In genomic region chr9:79280691-79281090, GRCh38 we compare ENCODE assay signal across 34 cellular contexts.
"Had no signal": no experiment of that assay in that cellular context is flagged by ENCODE, and none has a peak within 500 bp of the region (broad histone marks: within the 10 kb centered on the region; RNA-seq: fewer than 3 reads in every experiment).

No MANE protein-coding gene starts in this region.

- H3K4me3 Mint-ChIP-seq: activated B cell treated with CpG ODN at 0.5 μM for 24 hours; activated CD4-positive, alpha-beta memory T cell treated with anti-CD3 and anti-CD28 coated beads for 36 hours; activated naive CD4-positive, alpha-beta T cell treated with anti-CD3 and anti-CD28 coated beads, Interleukin-2, amount 10 ng/mL, durations not matched to agents 7 days and 5 days; activated naive CD8-positive, alpha-beta T cell; activated naive CD8-positive, alpha-beta T cell treated with anti-CD3 and anti-CD28 coated beads, Interleukin-2, amount 50 U/mL, for 24 hours; activated T-cell treated with anti-CD3 and anti-CD28 coated beads, Interleukin-2, amount 50 U/mL, for 4 hours; activated T-helper 1 cell treated with anti-CD3 and anti-CD28 coated beads, Interleukin-12 subunit alpha, Interleukin-12 subunit beta, Interleukin-2, Interleukin-4 antibody, amounts not matched to agents 30 ng/mL and 10 ng/mL and 1 ng/mL, durations not matched to agents 14 hours and 24 hours and 36 hours; brain had no signal

- H3K4me1 Mint-ChIP-seq: activated B cell treated with CpG ODN at 0.5 μM for 24 hours; activated naive CD4-positive, alpha-beta T cell treated with anti-CD3 and anti-CD28 coated beads, Interleukin-2, amount 10 ng/mL, durations not matched to agents 7 days and 5 days; activated naive CD8-positive, alpha-beta T cell treated with anti-CD3 and anti-CD28 coated beads, Interleukin-2, amount 50 U/mL, for 24 hours; brain had no signal

- H3K27ac ChIP-seq: KMS-11, RWPE1, VCaP had no signal

- H3K36me3 Mint-ChIP-seq: activated CD4-positive, alpha-beta memory T cell treated with anti-CD3 and anti-CD28 coated beads for 36 hours; activated naive CD4-positive, alpha-beta T cell treated with anti-CD3 and anti-CD28 coated beads, Interleukin-2, amount 10 ng/mL, durations not matched to agents 7 days and 5 days; activated naive CD8-positive, alpha-beta T cell; brain had no signal

- H3K27ac Mint-ChIP-seq: activated B cell treated with CpG ODN at 0.5 μM for 24 hours; activated CD4-positive, alpha-beta memory T cell treated with anti-CD3 and anti-CD28 coated beads for 36 hours; activated naive CD4-positive, alpha-beta T cell treated with anti-CD3 and anti-CD28 coated beads, Interleukin-2, amount 10 ng/mL, durations not matched to agents 7 days and 5 days; activated naive CD8-positive, alpha-beta T cell; activated naive CD8-positive, alpha-beta T cell treated with anti-CD3 and anti-CD28 coated beads, Interleukin-2, amount 50 U/mL, for 24 hours; activated T-helper 1 cell treated with anti-CD3 and anti-CD28 coated beads, Interleukin-12 subunit alpha, Interleukin-12 subunit beta, Interleukin-2, Interleukin-4 antibody, amounts not matched to agents 30 ng/mL and 10 ng/mL and 1 ng/mL, durations not matched to agents 14 hours and 24 hours and 36 hours; brain had no signal

- DNase-seq: activated B cell treated with CpG ODN at 0.5 μM for 24 hours; activated CD4-positive, alpha-beta memory T cell treated with anti-CD3 and anti-CD28 coated beads for 36 hours; activated CD4-positive, alpha-beta T cell treated with anti-CD3 and anti-CD28 coated beads for 4 hours; activated CD4-positive, alpha-beta T cell treated with anti-CD3 and anti-CD28 coated beads, Interleukin-2, amount 50 U/mL, for 1 hour; activated CD4-positive, CD25-positive, alpha-beta regulatory T cell treated with anti-CD3 and anti-CD28 coated beads, Interleukin-2, amount 50 U/mL, for 72 hours; activated CD8-positive, alpha-beta memory T cell treated with anti-CD3 and anti-CD28 coated beads, Interleukin-2, amount 50 U/mL, for 4 hours; activated naive CD4-positive, alpha-beta T cell treated with anti-CD3 and anti-CD28 coated beads, Interleukin-2, amount 10 ng/mL, durations not matched to agents 7 days and 5 days; activated naive CD8-positive, alpha-beta T cell treated with anti-CD3 and anti-CD28 coated beads, Interleukin-2, amount 50 U/mL, for 24 hours; activated T-cell treated with anti-CD3 and anti-CD28 coated beads for 4 hours; activated T-cell treated with anti-CD3 and anti-CD28 coated beads, Interleukin-2, amount 50 U/mL, for 4 hours; anterior cingulate cortex; caudate nucleus; cerebellar nuclear complex; MM.1S; MV-4-11; NCI-H1092; NCI-H1436 treated with DMSO at 0.1 percent for 48 hours; NCI-H1694 treated with DMSO at 0.1 percent for 48 hours; NCI-H226; NCI-H446 treated with DMSO at 0.1 percent for 48 hours; NCI-H526; NCI-H748 treated with DMSO at 0.1 percent for 48 hours; NK-92 treated with Interleukin-12 subunit alpha and Interleukin-12 subunit beta, amount 100 ng/mL, for 24 hours; PC-3; SIG-M5; T-helper 1 cell; T-helper 2 cell; T-helper 9 cell had no signal

- H3K27me3 Mint-ChIP-seq: activated CD4-positive, alpha-beta memory T cell treated with anti-CD3 and anti-CD28 coated beads for 36 hours; activated naive CD4-positive, alpha-beta T cell treated with anti-CD3 and anti-CD28 coated beads, Interleukin-2, amount 10 ng/mL, durations not matched to agents 7 days and 5 days; activated naive CD8-positive, alpha-beta T cell; activated naive CD8-positive, alpha-beta T cell treated with anti-CD3 and anti-CD28 coated beads, Interleukin-2, amount 50 U/mL, for 24 hours had no signal

- H3K9ac ChIP-seq: KMS-11 had no signal

- H3K4me2 ChIP-seq: KMS-11 had no signal

- H3K9me3 Mint-ChIP-seq: activated B cell treated with CpG ODN at 0.5 μM for 24 hours; activated CD4-positive, alpha-beta memory T cell treated with anti-CD3 and anti-CD28 coated beads for 36 hours; activated naive CD4-positive, alpha-beta T cell treated with anti-CD3 and anti-CD28 coated beads, Interleukin-2, amount 10 ng/mL, durations not matched to agents 7 days and 5 days; activated naive CD8-positive, alpha-beta T cell treated with anti-CD3 and anti-CD28 coated beads, Interleukin-2, amount 50 U/mL, for 24 hours; activated T-cell treated with anti-CD3 and anti-CD28 coated beads, Interleukin-2, amount 50 U/mL, for 4 hours; activated T-helper 1 cell treated with anti-CD3 and anti-CD28 coated beads, Interleukin-12 subunit alpha, Interleukin-12 subunit beta, Interleukin-2, Interleukin-4 antibody, amounts not matched to agents 30 ng/mL and 10 ng/mL and 1 ng/mL, durations not matched to agents 14 hours and 24 hours and 36 hours had no signal
